ENCODE assay signal across 8 cellular contexts in genomic region chr6:33160728-33161323, GRCh38. TPM values are rescaled to one million over a fixed set of nuclear protein-coding genes. Genes with fewer than 3 reads are reported as not detected.
DNase-seq lines count a peak whose midpoint lies in the region; TF ChIP-seq lines count a peak whose summit lies in the region.

No MANE protein-coding gene starts in this region.

- H3K27ac ChIP-seq in MM.1S (ENCODE audit: low read length) = no peak overlapping the region
- peak overlapping the region; percentile 47 to 58 for H3K27ac ChIP-seq in ascending aorta
- peak overlapping the region; percentile 62 for H3K27ac ChIP-seq in stomach smooth muscle (ENCODE audit: low read length)

- TF ChIP-seq CTCF in MM.1S (IDR thresholded peaks at IDR 0.05; ENCODE audit: low read length) (no peak), ascending aorta (IDR thresholded peaks at IDR 0.05) (no peak)

- H3K27me3 ChIP-seq in MM.1S (replicated peaks; ENCODE audit: insufficient read depth, low read length) (peaks cover 20% of the 10 kb centered on the region), ascending aorta (no peaks in the 10 kb centered on the region), stomach smooth muscle (ENCODE audit: control insufficient read depth in 1 of 2, insufficient read depth in 2 of 2, low read length in 2 of 2) (no peaks in the 10 kb centered on the region)

- H3K4me3 ChIP-seq in MM.1S (ENCODE audit: low read length) (peak overlapping the region; percentile 70), ascending aorta (peak overlapping the region in 1 of 2 donors; percentile 61), stomach smooth muscle (ENCODE audit: low read length in 2 of 2) (peak overlapping the region in 1 of 2 donors; percentile 72)

- no peaks in the 10 kb centered on the region for H3K79me2 ChIP-seq in MM.1S (ENCODE audit: low read length)

- DNase-seq in ELR (ENCODE audit: low read depth) (peak; percentile 85), MM.1S (peak; percentile 26), ascending aorta (ENCODE audit: low spot score in 2 of 2) (peak in 1 of 2 donors; percentile 80), iPS-NIHi11 (ENCODE audit: low spot score) (peak; percentile 70), NCI-H2081 (lab: John Stamatoyannopoulos, UW) (no peak)
- no peak for DNase-seq in activated CD4-positive, alpha-beta T cell treated with anti-CD3 and anti-CD28 coated beads for 1 hour
- no peak for DNase-seq in stimulated activated naive CD4-positive, alpha-beta T cell (lab: John Stamatoyannopoulos, UW)

- H3K9ac ChIP-seq in MM.1S (ENCODE audit: low read length) = no peak overlapping the region
- H3K9ac ChIP-seq in stomach smooth muscle (ENCODE audit: low read length in 2 of 2) = no peak overlapping the region

- H2AFZ ChIP-seq in MM.1S (ENCODE audit: low read length) = peak overlapping the region; percentile 83

- H3K9me2 ChIP-seq in MM.1S (replicated peaks; ENCODE audit: insufficient read depth, low read length) = no peaks in the 10 kb centered on the region

- peak overlapping the region; percentile 88; the same call in 1 of the 2 replicates for H3K4me2 ChIP-seq in MM.1S (ENCODE audit: low read depth, low read length)

- H3F3A ChIP-seq in MM.1S (ENCODE audit: insufficient read depth, low read length) = no peaks in the 10 kb centered on the region

- no peaks in the 10 kb centered on the region for H3K36me3 ChIP-seq in MM.1S (replicated peaks; ENCODE audit: insufficient read depth, low read length)
- H3K36me3 ChIP-seq in ascending aorta = no peaks in the 10 kb centered on the region
- no peaks in the 10 kb centered on the region for H3K36me3 ChIP-seq in stomach smooth muscle (ENCODE audit: control insufficient read depth in 2 of 2, insufficient read depth in 2 of 2, low read length in 2 of 2)

- H3K4me1 ChIP-seq in MM.1S (ENCODE audit: low read length) (peaks cover 6% of the 10 kb centered on the region; the same call in 1 of the 2 replicates), ascending aorta (peaks cover 4% of the 10 kb centered on the region in 2 donors), stomach smooth muscle (ENCODE audit: control insufficient read depth, insufficient read depth, low read length) (peaks cover 13% of the 10 kb centered on the region)

- no peaks in the 10 kb centered on the region for H3K9me3 ChIP-seq in MM.1S (replicated peaks; ENCODE audit: insufficient read depth, low read length)
- no peaks in the 10 kb centered on the region for H3K9me3 ChIP-seq in ascending aorta
- no peaks in the 10 kb centered on the region for H3K9me3 ChIP-seq in stomach smooth muscle (ENCODE audit: control insufficient read depth in 2 of 2, low read length in 2 of 2)

- H4K20me1 ChIP-seq in MM.1S (ENCODE audit: insufficient read depth, low read length) = no peaks in the 10 kb centered on the region

- intact Hi-C loops in ascending aorta (cut with DNase I) = loop anchor here (1.0 kb wide), 2 partner anchors 39 to 87 kb away; partner anchors contain the start of genes RXRB and SLC39A7

RNA-seq across cellular contexts. Expression of gene COL11A2, which starts 31.4 kb away (rescaled TPM):
- total RNA-seq in ascending aorta = 0.11 TPM

RNA-seq across cellular contexts. Expression of gene RXRB, which starts 39.6 kb away (rescaled TPM):
- 21.6 TPM for total RNA-seq in ascending aorta

RNA-seq across cellular contexts. Expression of gene SLC39A7, which starts 39.8 kb away (rescaled TPM):
- total RNA-seq in ascending aorta = 59.7 TPM

RNA-seq across cellular contexts. Expression of gene HSD17B8, which starts 43.6 kb away (rescaled TPM):
- total RNA-seq in ascending aorta = not detected

RNA-seq across cellular contexts. Expression of gene RING1, which starts 47.5 kb away (rescaled TPM):
- 28.5 TPM for total RNA-seq in ascending aorta

Comparison
In these comparisons a context has a peak if more than half of its experiments do, and no peak if none do; other contexts are left out.
1. DNase-seq: peak in ELR (single experiment), MM.1S (single experiment) and iPS-NIHi11 (single experiment); none in NCI-H2081 (0 of 2), activated CD4-positive, alpha-beta T cell treated with anti-CD3 and anti-CD28 coated beads for 1 hour (single experiment) and stimulated activated naive CD4-positive, alpha-beta T cell (0 of 6).